8 cellular contexts compared by ENCODE assay signal in the genomic region with DNA sequence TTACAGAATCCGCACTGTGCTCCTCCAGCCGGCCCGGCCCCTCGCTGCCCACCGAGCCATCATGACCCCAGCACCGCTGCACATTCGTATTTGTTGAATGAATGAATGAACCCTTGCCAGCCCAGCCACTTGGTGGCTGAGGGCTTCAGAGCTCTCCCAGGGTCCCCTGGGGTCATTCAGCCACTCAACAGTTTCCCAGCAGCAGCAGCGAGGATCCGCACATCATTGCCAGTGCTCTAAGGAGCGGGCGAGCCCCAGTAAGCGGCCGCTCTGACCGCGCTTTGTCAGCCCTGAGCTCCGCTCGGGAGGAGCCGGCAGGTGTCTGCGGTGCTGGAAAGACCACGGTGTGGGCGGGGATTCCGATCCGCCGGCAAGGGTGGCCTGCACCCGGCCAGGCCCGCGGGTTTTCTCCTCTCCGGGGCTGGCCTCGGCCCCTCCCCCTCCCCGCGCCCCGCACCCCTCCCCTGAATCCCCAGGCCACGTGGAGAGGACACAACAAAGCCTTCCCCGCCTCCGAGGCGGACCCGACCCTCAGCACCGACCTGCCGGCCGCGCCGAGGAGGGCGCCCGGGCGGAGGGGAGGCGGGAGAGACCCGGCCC. TPM values are rescaled to one million over a fixed set of nuclear protein-coding genes. Genes with fewer than 3 reads are reported as not detected.
DNase-seq lines count a peak whose midpoint lies in the region; ATAC-seq and TF ChIP-seq lines count a peak whose summit lies in the region.

No MANE protein-coding gene starts in this region.

- DNase-seq in Right ventricle myocardium inferior (ENCODE audit: missing footprints) (peak; percentile 75), cardiac septum (ENCODE audit: low spot score) (no peak), KBM-7 (peak; percentile 45), astrocyte of the spinal cord (ENCODE audit: low read depth, low spot score) (peak; percentile 30), iPS-NIHi7 (ENCODE audit: extremely low spot score) (peak; percentile 80)
- peak; percentile 82 for DNase-seq in stimulated activated CD4-positive, alpha-beta T cell treated with anti-CD3 and anti-CD28 coated beads, Interleukin-15, amount 100 ng/mL, for 24 hours

- in situ Hi-C loops in KBM-7 (cut with MboI; ENCODE audit: low pct_unique_long_range_greater_than_20kb, low sequenced_read_pairs): no loop called here
- in situ Hi-C loops in astrocyte of the spinal cord (cut with HindIII; ENCODE audit: low sequenced_read_pairs): no loop called here

- H3K36me3 Mint-ChIP-seq in T-helper 1 cell treated with Interleukin-12 subunit alpha and Interleukin-12 subunit beta and Interleukin-4 antibody, amounts not matched to agents 30 μg/mL and 1 μg/mL, for 36 hours (ENCODE audit: low read depth): peaks cover 11% of the 10 kb centered on the region

- ATAC-seq in Right ventricle myocardium inferior (peak; percentile 29), GM18520 (IDR thresholded peaks at IDR 0.05; ENCODE audit: unreplicated experiment) (no peak)

- intact Hi-C loops in Right ventricle myocardium inferior (cut with DNase I) (no loop called here), cardiac septum (cut with DNase I) (no loop called here)

- H3K4me3 ChIP-seq in astrocyte of the spinal cord (ENCODE audit: low read depth, low read length): peak overlapping the region; percentile 61

- no peak for TF ChIP-seq CTCF in astrocyte of the spinal cord (IDR thresholded peaks at IDR 0.05; ENCODE audit: low read depth, low read length)

- H3K4me3 Mint-ChIP-seq in T-helper 1 cell treated with Interleukin-12 subunit alpha and Interleukin-12 subunit beta and Interleukin-4 antibody, amounts not matched to agents 30 μg/mL and 1 μg/mL, for 36 hours: peak overlapping the region; percentile 84

- peaks cover 51% of the 10 kb centered on the region for H3K4me1 Mint-ChIP-seq in T-helper 1 cell treated with Interleukin-12 subunit alpha and Interleukin-12 subunit beta and Interleukin-4 antibody, amounts not matched to agents 30 μg/mL and 1 μg/mL, for 36 hours (ENCODE audit: low read depth)

- H3K27me3 Mint-ChIP-seq in T-helper 1 cell treated with Interleukin-12 subunit alpha and Interleukin-12 subunit beta and Interleukin-4 antibody, amounts not matched to agents 30 μg/mL and 1 μg/mL, for 36 hours (ENCODE audit: low read depth): peaks cover 15% of the 10 kb centered on the region

- peak overlapping the region; percentile 67 for H3K27ac Mint-ChIP-seq in T-helper 1 cell treated with Interleukin-12 subunit alpha and Interleukin-12 subunit beta and Interleukin-4 antibody, amounts not matched to agents 30 μg/mL and 1 μg/mL, for 36 hours

- no peaks in the 10 kb centered on the region for H3K9me3 Mint-ChIP-seq in T-helper 1 cell treated with Interleukin-12 subunit alpha and Interleukin-12 subunit beta and Interleukin-4 antibody, amounts not matched to agents 30 μg/mL and 1 μg/mL, for 36 hours

RNA-seq across cellular contexts. Expression of gene BID, which starts 0.6 kb away (rescaled TPM):
- 23.2 TPM for total RNA-seq in Right ventricle myocardium inferior
- 7.9 TPM for total RNA-seq in cardiac septum
